ENCODE assay signal across 10 cellular contexts in genomic region chr1:150709031-150709430, GRCh38. TPM values are rescaled to one million over a fixed set of nuclear protein-coding genes. Genes with fewer than 3 reads are reported as not detected.
DNase-seq lines count a peak whose midpoint lies in the region; ATAC-seq, FAIRE-seq and TF ChIP-seq lines count a peak whose summit lies in the region.
"Not testable (repeated sequence)": the region's sequence is repeated elsewhere in the genome, so short reads cannot be mapped to it uniquely, and the experiment has no call there.
"Had no signal": no experiment of that assay in that cellular context is flagged by ENCODE, and none has a peak within 500 bp of the region (broad histone marks: within the 10 kb centered on the region; RNA-seq: fewer than 3 reads in every experiment).

No MANE protein-coding gene starts in this region.

- H4K20me1 ChIP-seq in HCT116 (ENCODE audit: insufficient read depth); Karpas-422 (ENCODE audit: insufficient read depth, low read depth, low read length); K562 (replicated peaks; ENCODE audit: control insufficient read depth, insufficient read depth, low read length); neural progenitor cell (ENCODE audit: low read depth): not testable (repeated sequence)

- H3K4me1 Mint-ChIP-seq in neural progenitor cell = not testable (repeated sequence)

- not testable (repeated sequence) for H3K36me3 ChIP-seq in HCT116 (ENCODE audit: control insufficient read depth in 1 of 2, insufficient read depth in 2 of 2, low read length in 2 of 2); Karpas-422 (ENCODE audit: insufficient read depth, low read length); K562 (ENCODE audit: control insufficient read depth, insufficient read depth, low read length); neural progenitor cell

- not testable (repeated sequence) for TF ChIP-seq POLR2A in GM12892 (IDR thresholded peaks at IDR 0.05; ENCODE audit: low read depth, low read length); HCT116 (IDR thresholded peaks at IDR 0.05; ENCODE audit: borderline replicate concordance, extremely low read depth, insufficient read depth, insufficient read length); K562 (conservative IDR thresholded peaks at IDR 0.05)

- not testable (repeated sequence) for H3K9me3 ChIP-seq in HCT116 (ENCODE audit: control insufficient read depth in 1 of 2, insufficient read depth in 1 of 2, low read depth in 1 of 2, low read length in 2 of 2); Karpas-422 (ENCODE audit: low read length); K562 (replicated peaks; ENCODE audit: control insufficient read depth, insufficient read depth, low read depth, low read length); neural progenitor cell (ENCODE audit: low read depth)

- H3K9me1 ChIP-seq in K562 (ENCODE audit: control insufficient read depth, insufficient read depth, low read length) = not testable (repeated sequence)

- H3K79me2 ChIP-seq in HCT116 (ENCODE audit: insufficient read depth, low read length); Karpas-422 (ENCODE audit: low read length); K562 (ENCODE audit: control insufficient read depth, insufficient read depth, low read length); neural progenitor cell (ENCODE audit: low read depth): not testable (repeated sequence)

- not testable (repeated sequence) for H3K27me3 ChIP-seq in HCT116 (ENCODE audit: insufficient read depth, low read length); Karpas-422 (ENCODE audit: low read length); K562 (ENCODE audit: control insufficient read depth in 2 of 2, insufficient read depth in 2 of 2, low read length in 2 of 2); neural progenitor cell

- FAIRE-seq in GM12892 (lab: Jason Lieb, UNC) = peak; percentile 61
- FAIRE-seq in K562 (lab: Jason Lieb, UNC) = not testable (repeated sequence)

- not testable (repeated sequence) for BruUV-seq in HCT116 (replicated peaks; lab: Mats Ljungman, UMichigan); K562 (replicated peaks; lab: Mats Ljungman, UMichigan)

- H3K4me3 ChIP-seq in HCT116 (replicated peaks in 1 of 2; ENCODE audit: low read depth in 1 of 2, low read length in 2 of 2); Karpas-422 (ENCODE audit: low read length); K562; neural progenitor cell: not testable (repeated sequence)

- H3K27ac Mint-ChIP-seq in neural progenitor cell = not testable (repeated sequence)

- H3K36me3 Mint-ChIP-seq in neural progenitor cell = not testable (repeated sequence)

- not testable (repeated sequence) for H3K9me3 Mint-ChIP-seq in neural progenitor cell

- H3K9me2 ChIP-seq in HCT116 (ENCODE audit: insufficient read depth); Karpas-422 (replicated peaks; ENCODE audit: insufficient read depth, low read length): not testable (repeated sequence)

- not testable (repeated sequence) for DNase-seq in GM12892 (ENCODE audit: insufficient read length); HCT116 (ENCODE audit: low read depth, low spot score); Karpas-422; K562 (ENCODE audit: extremely low read depth in 1 of 4, low spot score in 3 of 4); neural progenitor cell (ENCODE audit: low spot score)

- H2AFZ ChIP-seq in HCT116 (ENCODE audit: low read depth, low read length, poor library complexity, severe bottlenecking) (peak overlapping the region; percentile 69), Karpas-422 (ENCODE audit: low read length) (peak overlapping the region; percentile 76; the same call in 1 of the 2 replicates), K562 (ENCODE audit: low read depth, low read length) (peak overlapping the region; percentile 40; the same call in 1 of the 2 replicates), neural progenitor cell (replicated peaks) (peak overlapping the region; percentile 53)

- POLR2A ChIA-PET in HCT116 (lab: Charles Lee); K562 (lab: Yijun Ruan, JAX): not testable (repeated sequence)

- in situ Hi-C loops in K562 (cut with MboI) = not testable (repeated sequence)

- TF ChIP-seq CTCF in HCT116 (IDR thresholded peaks at IDR 0.05 in 2 of 3, conservative IDR thresholded peaks at IDR 0.05 in 1 of 3; ENCODE audit: borderline replicate concordance in 1 of 3, insufficient read depth in 1 of 3, low read depth in 2 of 3, low read length in 2 of 3); K562 (IDR thresholded peaks at IDR 0.05 in 2 of 3, conservative IDR thresholded peaks at IDR 0.05 in 1 of 3; ENCODE audit: insufficient read depth in 2 of 3, low read depth in 1 of 3, low read length in 3 of 3); neural progenitor cell (IDR thresholded peaks at IDR 0.05): not testable (repeated sequence)

- intact Hi-C loops in HCT116 (cut with micrococcal nuclease); K562 (cut with micrococcal nuclease): not testable (repeated sequence)

- TF ChIP-seq EP300 in K562 (IDR thresholded peaks at IDR 0.05; ENCODE audit: low read length) = not testable (repeated sequence)

- RAD21 ChIA-PET in HCT116 (lab: Charles Lee; ENCODE audit: low non-redundant PET in 1 of 2, low total read pairs in 2 of 2, uncharacterized antibody in 2 of 2, unreplicated experiment in 2 of 2) = not testable (repeated sequence)

- ATAC-seq in HCT116, K562: not testable (repeated sequence)

- H3K9ac ChIP-seq in HCT116 (ENCODE audit: low read length); Karpas-422 (ENCODE audit: low read length); K562 (ENCODE audit: insufficient read depth in 1 of 2, low read depth in 2 of 2, low read length in 2 of 2); neural progenitor cell: not testable (repeated sequence)

- TF ChIP-seq RAD21 in HCT116 (IDR thresholded peaks at IDR 0.05; ENCODE audit: low read depth); K562 (CRISPR knock-in tag; conservative IDR thresholded peaks at IDR 0.05 in 1 of 2, IDR thresholded peaks at IDR 0.05 in 1 of 2): not testable (repeated sequence)

- not testable (repeated sequence) for H3F3A ChIP-seq in neural progenitor cell (ENCODE audit: low read depth)

- not testable (repeated sequence) for H3K27ac ChIP-seq in HCT116 (ENCODE audit: low read depth, low read length); Karpas-422 (ENCODE audit: low read length); K562 (ENCODE audit: extremely low read depth, low read depth, low read length); neural progenitor cell

- CTCF ChIA-PET in HCT116 (lab: Charles Lee); K562 (lab: Yijun Ruan, JAX; ENCODE audit: low intra/inter-chr PET ratio): not testable (repeated sequence)

- H3K27me3 Mint-ChIP-seq in neural progenitor cell (ENCODE audit: insufficient read depth, low read depth) = not testable (repeated sequence)

- not testable (repeated sequence) for H3K4me3 Mint-ChIP-seq in neural progenitor cell

- H3K4me2 ChIP-seq in HCT116 (ENCODE audit: low read length); Karpas-422 (ENCODE audit: low read depth, low read length, poor library complexity, severe bottlenecking); K562 (ENCODE audit: insufficient read depth, low read length); neural progenitor cell: not testable (repeated sequence)

- H3K4me1 ChIP-seq in HCT116 (ENCODE audit: control insufficient read depth in 1 of 2, insufficient read depth in 2 of 2, low read length in 2 of 2); Karpas-422 (ENCODE audit: low read length); neural progenitor cell: not testable (repeated sequence)
- H3K4me1 ChIP-seq in K562 (replicated peaks in 1 of 2; ENCODE audit: control insufficient read depth in 2 of 2, insufficient read depth in 2 of 2, low read length in 2 of 2) = peaks cover 0 to 18% of the 10 kb centered on the region in 2 experiments; a peak in 3 of 5 replicates

- 62% methylated on average over 1 of the region's 1 CpG for WGBS in K562 (ENCODE audit: insufficient coverage, low coverage, missing lambda C conversion rate)

RNA-seq across cellular contexts. Expression of gene HORMAD1, which starts 11.7 kb away (rescaled TPM):
- not detected for polyA plus RNA-seq in GM12892 (2012; ENCODE audit: missing spikeins)
- total RNA-seq in HCT116 (2021; ENCODE audit: unreplicated experiment) (not detected), K562 (2014; rRNA removed) (not detected in 2 replicates), K562 (2014; rRNA removed; fragmentation: Illumina TruSeq; extraction: Trizol) (not detected in 2 replicates), K562 (2015; rRNA removed; fragmentation: Illumina TruSeq; extraction: Trizol) (not detected in 2 replicates), K562 (2021) (not detected in 2 replicates), neural progenitor cell (ENCODE audit: low replicate concordance) (not detected in 2 replicates)
- polyA plus RNA-seq in HCT116 (2012) = not detected in 2 replicates
- 0.51 and 2.8 TPM in 2 replicates for total RNA-seq in Karpas-422 (2014; rRNA removed; shearing (Covaris generic); ENCODE audit: low replicate concordance)
- not detected in 2 replicates for total RNA-seq in K562 (2011; cell fraction: chromatin; rRNA removed; ENCODE audit: low replicate concordance)
- total RNA-seq in K562 (2011; cell fraction: nucleolus; rRNA removed) = not detected in 2 replicates
- not detected in 2 replicates for total RNA-seq in K562 (2011; cell fraction: nucleoplasm; rRNA removed)
- polyA plus RNA-seq in K562 (2011; rRNA removed) (not detected in 2 replicates), K562 (2014; fragmentation: Illumina TruSeq; extraction: Trizol) (not detected in 2 replicates), K562 (2014; fragmentation: Nextera tagmentation; extraction: Ambion mirVana) (not detected), K562 (2014; rRNA removed) (not detected in 2 replicates)
- polyA plus RNA-seq in K562 (2011; cell fraction: cytosol; rRNA removed) = not detected in 2 replicates
- not detected in 2 replicates for polyA plus RNA-seq in K562 (2011; cell fraction: nucleus; rRNA removed)
- polyA plus RNA-seq in K562 (2012) = not detected in 2 replicates
- polyA minus RNA-seq in K562 (2011; rRNA and poly(A)+ RNA removed) = not detected in 2 replicates
- not detected in 2 replicates for polyA minus RNA-seq in K562 (2011; cell fraction: cytosol; rRNA and poly(A)+ RNA removed)
- not detected in 2 replicates for polyA minus RNA-seq in K562 (2011; cell fraction: nucleus; rRNA and poly(A)+ RNA removed)
- total RNA-seq: A673; CD4-positive, CD25-positive, alpha-beta regulatory T cell; CD8-positive, alpha-beta memory T cell had no signal
- polyA plus RNA-seq: AG04450; CD4-positive, alpha-beta memory T cell; CD4-positive, CD25-positive, alpha-beta regulatory T cell; CD8-positive, alpha-beta memory T cell had no signal

RNA-seq across cellular contexts. Expression of gene GOLPH3L, which starts 12.1 kb away (rescaled TPM):
- 35.8 TPM for polyA plus RNA-seq in GM12892 (2012; ENCODE audit: missing spikeins)
- total RNA-seq in HCT116 (2021; ENCODE audit: unreplicated experiment) = 28.0 TPM
- polyA plus RNA-seq in HCT116 (2012) = 16.8 and 19.2 TPM in 2 replicates
- 15.2 and 28.1 TPM in 2 replicates for total RNA-seq in Karpas-422 (2014; rRNA removed; shearing (Covaris generic); ENCODE audit: low replicate concordance)
- total RNA-seq in K562 (2011; cell fraction: chromatin; rRNA removed; ENCODE audit: low replicate concordance) = 15.8 and 40.1 TPM in 2 replicates
- total RNA-seq in K562 (2011; cell fraction: nucleolus; rRNA removed) = 11.8 and 12.5 TPM in 2 replicates
- total RNA-seq in K562 (2011; cell fraction: nucleoplasm; rRNA removed) = 16.7 and 23.1 TPM in 2 replicates
- total RNA-seq in K562 (2014; rRNA removed) = 8.1 and 8.8 TPM in 2 replicates
- 25.3 and 30.3 TPM in 2 replicates for total RNA-seq in K562 (2014; rRNA removed; fragmentation: Illumina TruSeq; extraction: Trizol)
- total RNA-seq in K562 (2015; rRNA removed; fragmentation: Illumina TruSeq; extraction: Trizol) = 19.4 and 21.2 TPM in 2 replicates
- total RNA-seq in K562 (2021) = 21.3 and 21.4 TPM in 2 replicates
- polyA plus RNA-seq in K562 (2011; rRNA removed) = 37.5 and 42.1 TPM in 2 replicates
- 11.7 and 20.0 TPM in 2 replicates for polyA plus RNA-seq in K562 (2011; cell fraction: cytosol; rRNA removed)
- polyA plus RNA-seq in K562 (2011; cell fraction: nucleus; rRNA removed) = 7.3 and 9.5 TPM in 2 replicates
- polyA plus RNA-seq in K562 (2012) = 26.5 and 34.6 TPM in 2 replicates
- 26.8 and 29.7 TPM in 2 replicates for polyA plus RNA-seq in K562 (2014; fragmentation: Illumina TruSeq; extraction: Trizol)
- polyA plus RNA-seq in K562 (2014; fragmentation: Nextera tagmentation; extraction: Ambion mirVana) = 10 to 100 TPM; 16.8 to 21.9 TPM
- 18.6 and 21.6 TPM in 2 replicates for polyA plus RNA-seq in K562 (2014; rRNA removed)
- polyA minus RNA-seq in K562 (2011; rRNA and poly(A)+ RNA removed) = 69.1 and 75.4 TPM in 2 replicates
- polyA minus RNA-seq in K562 (2011; cell fraction: cytosol; rRNA and poly(A)+ RNA removed) = 23.8 and 27.6 TPM in 2 replicates
- polyA minus RNA-seq in K562 (2011; cell fraction: nucleus; rRNA and poly(A)+ RNA removed) = 6.1 and 16.4 TPM in 2 replicates
- total RNA-seq in neural progenitor cell (ENCODE audit: low replicate concordance) = 28.9 and 29.3 TPM in 2 replicates

RNA-seq across cellular contexts. Expression of gene CTSS, which starts 56.5 kb away (rescaled TPM):
- polyA plus RNA-seq in GM12892 (2012; ENCODE audit: missing spikeins) = 138 TPM
- 0.57 TPM for total RNA-seq in HCT116 (2021; ENCODE audit: unreplicated experiment)
- 0.14 and 0.18 TPM in 2 replicates for polyA plus RNA-seq in HCT116 (2012)
- total RNA-seq in Karpas-422 (2014; rRNA removed; shearing (Covaris generic); ENCODE audit: low replicate concordance) = 136 and 160 TPM in 2 replicates
- 5.0 and 8.1 TPM in 2 replicates for total RNA-seq in K562 (2011; cell fraction: chromatin; rRNA removed; ENCODE audit: low replicate concordance)
- 5.3 and 6.3 TPM in 2 replicates for total RNA-seq in K562 (2011; cell fraction: nucleolus; rRNA removed)
- 3.4 and 10.4 TPM in 2 replicates for total RNA-seq in K562 (2011; cell fraction: nucleoplasm; rRNA removed)
- 9.1 TPM in 2 replicates for total RNA-seq in K562 (2014; rRNA removed)
- 16.8 and 17.7 TPM in 2 replicates for total RNA-seq in K562 (2014; rRNA removed; fragmentation: Illumina TruSeq; extraction: Trizol)
- total RNA-seq in K562 (2015; rRNA removed; fragmentation: Illumina TruSeq; extraction: Trizol) = 24.9 and 25.8 TPM in 2 replicates
- 10.2 and 10.3 TPM in 2 replicates for total RNA-seq in K562 (2021)
- polyA plus RNA-seq in K562 (2011; rRNA removed) = 12.5 and 31.4 TPM in 2 replicates
- 1.5 and 17.3 TPM in 2 replicates for polyA plus RNA-seq in K562 (2011; cell fraction: cytosol; rRNA removed)
- 0.84 and 4.7 TPM in 2 replicates for polyA plus RNA-seq in K562 (2011; cell fraction: nucleus; rRNA removed)
- polyA plus RNA-seq in K562 (2012) = 13.6 and 43.2 TPM in 2 replicates
- polyA plus RNA-seq in K562 (2014; fragmentation: Illumina TruSeq; extraction: Trizol) = 9.0 and 11.2 TPM in 2 replicates
- polyA plus RNA-seq in K562 (2014; fragmentation: Nextera tagmentation; extraction: Ambion mirVana) = 10 to 100 TPM in 1 of 2 experiments, 1 to 10 TPM in 1; 8.6 to 11.6 TPM
- 10.3 and 13.3 TPM in 2 replicates for polyA plus RNA-seq in K562 (2014; rRNA removed)
- 13.4 and 52.0 TPM in 2 replicates for polyA minus RNA-seq in K562 (2011; rRNA and poly(A)+ RNA removed)
- 5.1 and 12.9 TPM in 2 replicates for polyA minus RNA-seq in K562 (2011; cell fraction: cytosol; rRNA and poly(A)+ RNA removed)
- 0.54 and 5.8 TPM in 2 replicates for polyA minus RNA-seq in K562 (2011; cell fraction: nucleus; rRNA and poly(A)+ RNA removed)
- 0.06 TPM in 1 of 2 replicates, not detected in the other for total RNA-seq in neural progenitor cell (ENCODE audit: low replicate concordance)
